10 cellular contexts compared by ENCODE assay signal in genomic region chr10:6114758-6115410, GRCh38. TPM values are rescaled to one million over a fixed set of nuclear protein-coding genes. Genes with fewer than 3 reads are reported as not detected.
A peak's percentile ranks its signal among the peaks of the same experiment; 100 is the strongest.
DNase-seq lines count a peak whose midpoint lies in the region; ATAC-seq and TF ChIP-seq lines count a peak whose summit lies in the region.
"Had no signal": no experiment of that assay in that cellular context is flagged by ENCODE, and none has a peak within 500 bp of the region (broad histone marks: within the 10 kb centered on the region; RNA-seq: fewer than 3 reads in every experiment).

No MANE protein-coding gene starts in this region.

- peaks cover 51% of the 10 kb centered on the region for H3K36me3 ChIP-seq in GM23248 (ENCODE audit: low read depth)

- no peaks in the 10 kb centered on the region for H4K20me1 ChIP-seq in GM23248 (ENCODE audit: insufficient read depth)

- H3K27ac ChIP-seq in 22Rv1, result peak overlapping the region; percentile 43
- H3K27ac ChIP-seq in GM23248, result peak overlapping the region; percentile 85
- peak overlapping the region; percentile 85 for H3K27ac ChIP-seq in angular gyrus (ENCODE audit: low read depth, low read length)

- 0 out of 2 replicates have a peak overlapping the region, but pooled peaks have one; percentile 2 for H3K4me3 ChIP-seq in GM23248

- H3K4me2 ChIP-seq in GM23248 (ENCODE audit: unreplicated experiment), result peak overlapping the region; percentile 59

- WGBS in GM23248 (ENCODE audit: low coverage in 1 of 2, low lambda C conversion rate in 2 of 2, missing lambda C conversion rate in 2 of 2), 2 experiments, result 3 to 4% methylated on average over 4 of the region's 4 CpGs

- TF ChIP-seq CTCF in 22Rv1 (IDR thresholded peaks at IDR 0.05), result no peak

- H3K4me1 ChIP-seq in GM23248 (ENCODE audit: insufficient read depth), result peaks cover 21% of the 10 kb centered on the region

- peak; percentile 87 for DNase-seq in GM23248
- DNase-seq in inferior parietal cortex (ENCODE audit: extremely low spot score), result peak; percentile 74
- no peak for DNase-seq in NCI-H1930 (lab: John Stamatoyannopoulos, UW)
- no peak for DNase-seq in D341Med (ENCODE audit: low spot score)
- DNase-seq: DMS 273 treated with DMSO at 0.1 percent for 48 hours, NCI-H510A treated with DMSO at 0.1 percent for 48 hours had no signal

- no peak for ATAC-seq in HG02588 (IDR thresholded peaks at IDR 0.05; ENCODE audit: unreplicated experiment)
- ATAC-seq in HG02763 (IDR thresholded peaks at IDR 0.05; ENCODE audit: unreplicated experiment), result no peak

- no peaks in the 10 kb centered on the region for H3K9me2 ChIP-seq in GM23248 (ENCODE audit: insufficient read depth)

- H3K79me2 ChIP-seq in GM23248 (ENCODE audit: insufficient read depth), result no peaks in the 10 kb centered on the region

- peak overlapping the region; percentile 55 for H3K9ac ChIP-seq in GM23248

- no peaks in the 10 kb centered on the region for H3K27me3 ChIP-seq in GM23248 (replicated peaks; ENCODE audit: insufficient read depth)

- H3K9me3 ChIP-seq in GM23248 (ENCODE audit: low read depth), result no peaks in the 10 kb centered on the region

- in situ Hi-C loops in GM23248 (cut with MboI), result no loop called here

- H3F3A ChIP-seq in GM23248 (ENCODE audit: insufficient read depth), result peaks cover 34% of the 10 kb centered on the region

- no peak overlapping the region for H2AFZ ChIP-seq in GM23248

RNA-seq across cellular contexts. Expression of gene RBM17, which starts 26.1 kb away (rescaled TPM):
- 24.1 and 35.7 TPM in 2 replicates for total RNA-seq in GM23248 (2014; rRNA removed; shearing (Covaris generic))
- polyA plus RNA-seq in GM23248 (2016; fragmentation: Nextera tagmentation; extraction: Ambion mirVana), result 84.2 and 99.9 TPM in 2 replicates

RNA-seq across cellular contexts. Expression of gene IL2RA, which starts 52.7 kb away (rescaled TPM):
- not detected in 2 replicates for total RNA-seq in GM23248 (2014; rRNA removed; shearing (Covaris generic))
- polyA plus RNA-seq in GM23248 (2016; fragmentation: Nextera tagmentation; extraction: Ambion mirVana), result not detected in 2 replicates

Comparison
In these comparisons a context has a peak if more than half of its experiments do, and no peak if none do; other contexts are left out.
1. DNase-seq: peak in GM23248 (single experiment) and inferior parietal cortex (single experiment); none in NCI-H1930 (0 of 2) and D341Med (single experiment).
2. Peak in every context shown above with its lines, with median percentiles within 50 percentile points of each other: H3K27ac ChIP-seq.